Comparison of ENCODE assay signal across 24 cellular contexts in genomic region chr13:38781539-38781938, GRCh38.
"Had no signal": no experiment of that assay in that cellular context is flagged by ENCODE, and none has a peak within 500 bp of the region (broad histone marks: within the 10 kb centered on the region; RNA-seq: fewer than 3 reads in every experiment).

No MANE protein-coding gene starts in this region.

- H3K36me3 ChIP-seq: colonic mucosa, esophagus squamous epithelium, gastrocnemius medialis, heart right ventricle, left lung, lower lobe of right lung had no signal

- ATAC-seq: effector memory CD8-positive, alpha-beta T cell; esophagus mucosa; gastrocnemius medialis; heart right ventricle; left cardiac atrium; left lung; left ventricle myocardium superior; lower lobe of right lung; mucosa of descending colon had no signal

- FAIRE-seq: islet of Langerhans, keratinocyte had no signal

- H3K27ac ChIP-seq: colonic mucosa, epithelial cell of prostate, esophagus squamous epithelium, gastrocnemius medialis, heart right ventricle, left lung, lower lobe of right lung had no signal

- H3K27me3 ChIP-seq: colonic mucosa, esophagus squamous epithelium, gastrocnemius medialis, left lung had no signal

- H3K4me3 ChIP-seq: colonic mucosa, esophagus squamous epithelium, gastrocnemius medialis, heart right ventricle, left lung, lower lobe of right lung, mucosa of descending colon had no signal

- H3K4me1 ChIP-seq: colonic mucosa, esophagus squamous epithelium, gastrocnemius medialis, heart right ventricle, left lung, lower lobe of right lung had no signal

- DNase-seq: colonic mucosa; cortex of kidney; effector CD8-positive, alpha-beta T cell; effector memory CD8-positive, alpha-beta T cell; endodermal cell; erythroblast; esophagus squamous epithelium; foreskin fibroblast; foreskin melanocyte; gastrocnemius medialis; glutamatergic neuron; head of caudate nucleus; heart right ventricle; hippocampal formation; left cardiac atrium; left lung; left ventricle myocardium superior; lower lobe of right lung; mesenchymal stem cell; mucosa of descending colon had no signal

- H3K9me3 ChIP-seq: colonic mucosa, esophagus squamous epithelium, gastrocnemius medialis, lower lobe of right lung, mucosa of descending colon had no signal
